In the genomic region with DNA sequence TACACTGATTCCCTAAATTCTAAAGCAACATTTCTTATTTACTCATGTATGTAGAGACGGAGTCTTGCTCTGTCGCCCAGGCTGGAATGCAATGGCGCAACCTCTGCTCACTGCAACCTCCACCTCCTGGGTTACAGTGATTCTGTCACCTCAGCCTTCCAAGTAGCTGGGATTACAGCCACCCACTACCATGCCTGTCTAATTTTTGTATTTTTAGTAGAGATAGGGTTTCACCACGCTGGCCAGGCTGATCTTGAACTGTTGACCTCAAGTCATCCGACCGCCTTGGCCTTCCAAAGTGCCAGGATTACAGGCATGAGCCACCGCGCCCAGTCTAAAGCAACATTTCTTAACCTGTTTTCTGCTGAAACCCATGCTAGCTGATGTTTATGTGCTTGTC, we compare ENCODE assay signal across 30 cellular contexts.
"Had no signal": no experiment of that assay in that cellular context is flagged by ENCODE, and none has a peak within 500 bp of the region (broad histone marks: within the 10 kb centered on the region; RNA-seq: fewer than 3 reads in every experiment).

No MANE protein-coding gene starts in this region.

- H3K27me3 ChIP-seq: ascending aorta, breast epithelium, cardiac muscle cell, foreskin keratinocyte, gastroesophageal sphincter had no signal

- H3K36me3 ChIP-seq: ascending aorta, breast epithelium, cardiac muscle cell, gastroesophageal sphincter, WERI-Rb-1 had no signal

- H3K4me1 ChIP-seq: ascending aorta, breast epithelium, gastroesophageal sphincter had no signal

- DNase-seq: activated B cell treated with CpG ODN at 0.5 μM for 24 hours; activated CD4-positive, alpha-beta memory T cell treated with anti-CD3 and anti-CD28 coated beads for 36 hours; activated CD4-positive, alpha-beta T cell treated with anti-CD3 and anti-CD28 coated beads for 48 hours; activated CD4-positive, alpha-beta T cell treated with anti-CD3 and anti-CD28 coated beads, Interleukin-2, amount 50 U/mL, for 1 hour; activated CD8-positive, alpha-beta memory T cell treated with anti-CD3 and anti-CD28 coated beads, Interleukin-2, amount 10 ng/mL, durations not matched to agents 7 days and 5 days; activated CD8-positive, alpha-beta memory T cell treated with anti-CD3 and anti-CD28 coated beads, Interleukin-2, amount 50 U/mL, for 4 hours; activated CD8-positive, alpha-beta T cell treated with anti-CD3 and anti-CD28 coated beads, Interleukin-2, amount 10 ng/mL, durations not matched to agents 7 days and 5 days; activated effector memory CD4-positive, alpha-beta T cell treated with anti-CD3 and anti-CD28 coated beads, Interleukin-2, amount 50 U/mL, for 16 hours; activated naive CD4-positive, alpha-beta T cell treated with anti-CD3 and anti-CD28 coated beads, Interleukin-2, amount 10 ng/mL, durations not matched to agents 7 days and 5 days; activated naive CD8-positive, alpha-beta T cell treated with anti-CD3 and anti-CD28 coated beads, Interleukin-2, amount 10 ng/mL, durations not matched to agents 7 days and 5 days; activated T-cell treated with anti-CD3 and anti-CD28 coated beads, Interleukin-2, amount 50 U/mL, for 1 hour; activated T-cell treated with anti-CD3 and anti-CD28 coated beads, Interleukin-2, amount 50 U/mL, for 48 hours; central memory CD4-positive, alpha-beta T cell; cerebellar nuclear complex; dorsolateral prefrontal cortex; effector memory CD4-positive, alpha-beta T cell; endodermal cell; foreskin keratinocyte; T-helper 1 cell; T-helper 17 cell; T1000; WERI-Rb-1 had no signal

- H3K4me3 ChIP-seq: ascending aorta, breast epithelium, cardiac muscle cell, coronary artery, dorsolateral prefrontal cortex, gastroesophageal sphincter had no signal

- H3K9me3 ChIP-seq: ascending aorta, breast epithelium, gastroesophageal sphincter had no signal

- H3K27ac ChIP-seq: ascending aorta, breast epithelium, cardiac muscle cell, coronary artery, dorsolateral prefrontal cortex, foreskin keratinocyte, gastroesophageal sphincter, WERI-Rb-1 had no signal

- ATAC-seq: activated CD4-positive, CD25-positive, alpha-beta regulatory T cell treated with anti-CD3 and anti-CD28 coated beads, Interleukin-2, amount 50 U/mL, for 24 hours; activated CD8-positive, alpha-beta memory T cell treated with anti-CD3 and anti-CD28 coated beads, Interleukin-2, amount 10 ng/mL, durations not matched to agents 7 days and 5 days; activated CD8-positive, alpha-beta T cell treated with anti-CD3 and anti-CD28 coated beads, Interleukin-2, amount 10 ng/mL, durations not matched to agents 7 days and 5 days; activated naive CD4-positive, alpha-beta T cell treated with anti-CD3 and anti-CD28 coated beads, Interleukin-2, amount 50 U/mL, for 72 hours; esophagus mucosa; foreskin keratinocyte; gastroesophageal sphincter; T-helper 17 cell had no signal
